8 cellular contexts compared by ENCODE assay signal in the genomic region with DNA sequence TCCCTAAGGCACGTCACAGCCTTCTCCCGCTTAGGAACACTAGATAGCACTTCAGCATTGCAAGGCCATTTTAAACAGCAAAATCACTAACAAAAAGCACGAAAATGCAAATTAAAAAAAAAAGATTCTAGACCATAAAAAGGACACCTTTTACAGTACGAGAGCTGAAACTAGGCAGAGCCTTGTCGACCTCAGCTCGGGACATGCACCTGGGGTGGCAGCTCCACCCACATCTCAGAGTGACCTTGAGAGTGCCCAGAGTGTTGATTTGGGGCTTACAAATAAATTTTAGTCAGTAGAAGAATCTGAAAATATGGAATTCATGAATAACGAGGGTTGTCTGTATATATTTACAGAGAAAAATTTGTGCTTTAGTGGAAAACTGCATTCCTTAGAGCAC. TPM values are rescaled to one million over a fixed set of nuclear protein-coding genes. Genes with fewer than 3 reads are reported as not detected.
DNase-seq lines count a peak whose midpoint lies in the region; ATAC-seq, FAIRE-seq and TF ChIP-seq lines count a peak whose summit lies in the region.

No MANE protein-coding gene starts in this region.

- H3K27ac ChIP-seq in kidney (ENCODE audit: low read depth in 2 of 2, low read length in 2 of 2) (peak overlapping the region in 1 of 2 donors; percentile 55), thoracic aorta (no peak overlapping the region), thyroid gland (peak overlapping the region in 1 of 3 donors; percentile 85)

- H3K27me3 ChIP-seq in thoracic aorta (replicated peaks; ENCODE audit: insufficient read depth): no peaks in the 10 kb centered on the region
- no peaks in the 10 kb centered on the region for H3K27me3 ChIP-seq in thyroid gland

- H3K36me3 ChIP-seq in kidney (ENCODE audit: control insufficient read depth in 1 of 2, insufficient read depth in 2 of 2, low read length in 2 of 2) (peaks cover 5 to 12% of the 10 kb centered on the region in 2 donors), thoracic aorta (peaks cover 7% of the 10 kb centered on the region), thyroid gland (peaks cover 11% of the 10 kb centered on the region in 2 donors)

- TF ChIP-seq POLR2A in thyroid gland (IDR thresholded peaks at IDR 0.05): no peak

- H3K27ac Mint-ChIP-seq in activated naive CD4-positive, alpha-beta T cell treated with anti-CD3 and anti-CD28 coated beads, Interleukin-2, amount 10 ng/mL, durations not matched to agents 7 days and 5 days: peak overlapping the region; percentile 78
- H3K27ac Mint-ChIP-seq in activated T-helper 2 cell treated with anti-CD3 and anti-CD28 coated beads, Interferon-gamma antibody, Interleukin-2, Interleukin-4, amounts not matched to agents 10 μg/mL and 5 μg/mL and 100 μg/mL, durations not matched to agents 14 hours and 24 hours and 36 hours: peak overlapping the region; percentile 83

- ATAC-seq in thoracic aorta (ENCODE audit: insufficient number of reproducible peaks, low FRiP score, low read depth) (no peak), GM21786 (IDR thresholded peaks at IDR 0.05; ENCODE audit: unreplicated experiment) (no peak)

- peaks cover 30% of the 10 kb centered on the region for H3K27me3 Mint-ChIP-seq in activated naive CD4-positive, alpha-beta T cell treated with anti-CD3 and anti-CD28 coated beads, Interleukin-2, amount 10 ng/mL, durations not matched to agents 7 days and 5 days
- H3K27me3 Mint-ChIP-seq in activated T-helper 2 cell treated with anti-CD3 and anti-CD28 coated beads, Interferon-gamma antibody, Interleukin-2, Interleukin-4, amounts not matched to agents 10 μg/mL and 5 μg/mL and 100 μg/mL, durations not matched to agents 14 hours and 24 hours and 36 hours (ENCODE audit: low read depth): peaks cover 6% of the 10 kb centered on the region

- 74 to 77% methylated on average over 7 of the region's 7 CpGs for WGBS in thyroid gland, 2 donors

- H3K9me3 ChIP-seq in kidney (ENCODE audit: control insufficient read depth in 1 of 2, low read length in 2 of 2) (no peaks in the 10 kb centered on the region), thoracic aorta (no peaks in the 10 kb centered on the region), thyroid gland (no peaks in the 10 kb centered on the region)

- CTCF ChIA-PET in activated naive CD4-positive, alpha-beta T cell treated with anti-CD3 and anti-CD28 coated beads, Interleukin-2, amount 10 ng/mL, durations not matched to agents 7 days and 5 days (lab: Charles Lee): interaction anchor here (0.7 kb wide), 1 partner anchor 30 kb away, joined by 3 read pairs; no protein-coding TSS in a partner anchor

- H3K4me1 ChIP-seq in kidney (ENCODE audit: control insufficient read depth in 1 of 2, insufficient read depth in 1 of 2, low read depth in 1 of 2, low read length in 2 of 2) (peaks cover 0 to 8% of the 10 kb centered on the region in 2 donors), thoracic aorta (ENCODE audit: control insufficient read depth in 1 of 2, low read depth in 2 of 2) (peaks cover 12 to 26% of the 10 kb centered on the region in 2 donors), thyroid gland (peaks cover 6 to 21% of the 10 kb centered on the region in 2 donors)

- peaks cover 27% of the 10 kb centered on the region for H3K36me3 Mint-ChIP-seq in activated naive CD4-positive, alpha-beta T cell treated with anti-CD3 and anti-CD28 coated beads, Interleukin-2, amount 10 ng/mL, durations not matched to agents 7 days and 5 days
- peaks cover 38% of the 10 kb centered on the region for H3K36me3 Mint-ChIP-seq in activated T-helper 2 cell treated with anti-CD3 and anti-CD28 coated beads, Interferon-gamma antibody, Interleukin-2, Interleukin-4, amounts not matched to agents 10 μg/mL and 5 μg/mL and 100 μg/mL, durations not matched to agents 14 hours and 24 hours and 36 hours (ENCODE audit: low read depth)

- peak overlapping the region in 1 of 2 donors; percentile 77 for H3K9ac ChIP-seq in kidney (ENCODE audit: low read length in 2 of 2)

- H3K4me3 ChIP-seq in kidney (ENCODE audit: low read length in 2 of 2) (peak overlapping the region; percentile 79 to 83), thoracic aorta (peak overlapping the region; percentile 83), thyroid gland (replicated peaks in 1 of 3) (no peak overlapping the region)

- no peak for DNase-seq in activated naive CD4-positive, alpha-beta T cell treated with anti-CD3 and anti-CD28 coated beads, Interleukin-2, amount 10 ng/mL, durations not matched to agents 7 days and 5 days
- no peak for DNase-seq in activated naive CD4-positive, alpha-beta T cell treated with anti-CD3 and anti-CD28 coated beads, Interleukin-2, amount 50 U/mL, for 16 hours
- no peak for DNase-seq in activated T-helper 2 cell treated with anti-CD3 and anti-CD28 coated beads, Interferon-gamma antibody, Interleukin-2, Interleukin-4, amounts not matched to agents 10 μg/mL and 5 μg/mL and 100 μg/mL, durations not matched to agents 14 hours and 24 hours and 36 hours (ENCODE audit: low spot score)
- no peak for DNase-seq in kidney
- no peak for DNase-seq in thoracic aorta (ENCODE audit: low spot score)
- DNase-seq in thyroid gland: no peak
- DNase-seq in NCI-H1436 treated with DMSO at 0.1 percent for 48 hours (lab: John Stamatoyannopoulos, UW): no peak

- intact Hi-C loops in activated T-helper 2 cell treated with anti-CD3 and anti-CD28 coated beads, Interferon-gamma antibody, Interleukin-2, Interleukin-4, amounts not matched to agents 10 μg/mL and 5 μg/mL and 100 μg/mL, durations not matched to agents 14 hours and 24 hours and 36 hours (cut with micrococcal nuclease): no loop called here
- intact Hi-C loops in kidney (cut with DNase I) (no loop called here), thyroid gland (cut with DNase I) (no loop called here)

- TF ChIP-seq CTCF in kidney (IDR thresholded peaks at IDR 0.05; ENCODE audit: borderline replicate concordance, extremely low read depth, insufficient read depth) (no peak), thoracic aorta (IDR thresholded peaks at IDR 0.05) (no peak), thyroid gland (IDR thresholded peaks at IDR 0.05) (no peak)

- H3K9me3 Mint-ChIP-seq in activated naive CD4-positive, alpha-beta T cell treated with anti-CD3 and anti-CD28 coated beads, Interleukin-2, amount 10 ng/mL, durations not matched to agents 7 days and 5 days: no peaks in the 10 kb centered on the region
- no peaks in the 10 kb centered on the region for H3K9me3 Mint-ChIP-seq in activated T-helper 2 cell treated with anti-CD3 and anti-CD28 coated beads, Interferon-gamma antibody, Interleukin-2, Interleukin-4, amounts not matched to agents 10 μg/mL and 5 μg/mL and 100 μg/mL, durations not matched to agents 14 hours and 24 hours and 36 hours

- peaks cover 28% of the 10 kb centered on the region for H3K4me1 Mint-ChIP-seq in activated naive CD4-positive, alpha-beta T cell treated with anti-CD3 and anti-CD28 coated beads, Interleukin-2, amount 10 ng/mL, durations not matched to agents 7 days and 5 days
- peaks cover 22% of the 10 kb centered on the region for H3K4me1 Mint-ChIP-seq in activated T-helper 2 cell treated with anti-CD3 and anti-CD28 coated beads, Interferon-gamma antibody, Interleukin-2, Interleukin-4, amounts not matched to agents 10 μg/mL and 5 μg/mL and 100 μg/mL, durations not matched to agents 14 hours and 24 hours and 36 hours (ENCODE audit: low read depth)

- H3K4me3 Mint-ChIP-seq in activated naive CD4-positive, alpha-beta T cell treated with anti-CD3 and anti-CD28 coated beads, Interleukin-2, amount 10 ng/mL, durations not matched to agents 7 days and 5 days: peak overlapping the region; percentile 86
- peak overlapping the region; percentile 89 for H3K4me3 Mint-ChIP-seq in activated T-helper 2 cell treated with anti-CD3 and anti-CD28 coated beads, Interferon-gamma antibody, Interleukin-2, Interleukin-4, amounts not matched to agents 10 μg/mL and 5 μg/mL and 100 μg/mL, durations not matched to agents 14 hours and 24 hours and 36 hours (ENCODE audit: low read depth)

- FAIRE-seq in kidney (lab: Jason Lieb, UNC): no peak

RNA-seq across cellular contexts. Expression of a gene that starts 1.1 kb away (rescaled TPM):
- 106 and 108 TPM in 2 replicates for total RNA-seq in activated T-helper 2 cell treated with anti-CD3 and anti-CD28 coated beads, Interferon-gamma antibody, Interleukin-2, Interleukin-4, amounts not matched to agents 10 μg/mL and 5 μg/mL and 100 μg/mL, durations not matched to agents 14 hours and 24 hours and 36 hours
- total RNA-seq in kidney: 71.2 TPM
- polyA plus RNA-seq in kidney (ENCODE audit: insufficient read depth, low read depth, low replicate concordance): 276 TPM
- 10 to 100 TPM; 50.6 to 71.8 TPM for total RNA-seq in thoracic aorta
- 100 to 1,000 TPM in 1 of 4 donors, 10 to 100 TPM in 3; 52.2 to 110 (median 88.7) TPM for total RNA-seq in thyroid gland

RNA-seq across cellular contexts. Expression of a gene that starts 38.2 kb away (rescaled TPM):
- total RNA-seq in activated T-helper 2 cell treated with anti-CD3 and anti-CD28 coated beads, Interferon-gamma antibody, Interleukin-2, Interleukin-4, amounts not matched to agents 10 μg/mL and 5 μg/mL and 100 μg/mL, durations not matched to agents 14 hours and 24 hours and 36 hours: 23.7 and 27.6 TPM in 2 replicates
- total RNA-seq in kidney (41.0 TPM), thoracic aorta (10 to 100 TPM; 33.7 to 41.0 TPM), thyroid gland (10 to 100 TPM; 33.2 to 51.6 (median 41.0) TPM)
- 32.9 TPM for polyA plus RNA-seq in kidney (ENCODE audit: insufficient read depth, low read depth, low replicate concordance)

RNA-seq across cellular contexts. Expression of a gene that starts 58.1 kb away (rescaled TPM):
- total RNA-seq in activated T-helper 2 cell treated with anti-CD3 and anti-CD28 coated beads, Interferon-gamma antibody, Interleukin-2, Interleukin-4, amounts not matched to agents 10 μg/mL and 5 μg/mL and 100 μg/mL, durations not matched to agents 14 hours and 24 hours and 36 hours: 10.5 and 12.6 TPM in 2 replicates
- 21.4 TPM for total RNA-seq in kidney
- 27.8 TPM for polyA plus RNA-seq in kidney (ENCODE audit: insufficient read depth, low read depth, low replicate concordance)
- 10 to 100 TPM; 28.7 to 35.1 TPM for total RNA-seq in thoracic aorta
- 10 to 100 TPM; 28.2 to 50.4 (median 31.1) TPM for total RNA-seq in thyroid gland

Comparison
In these comparisons a context has a peak if more than half of its experiments do, and no peak if none do; other contexts are left out.
1. H3K4me3 ChIP-seq: peak in kidney (2 of 2) and thoracic aorta (single experiment); none in thyroid gland (0 of 3).